8 cellular contexts compared by ENCODE assay signal in the genomic region with DNA sequence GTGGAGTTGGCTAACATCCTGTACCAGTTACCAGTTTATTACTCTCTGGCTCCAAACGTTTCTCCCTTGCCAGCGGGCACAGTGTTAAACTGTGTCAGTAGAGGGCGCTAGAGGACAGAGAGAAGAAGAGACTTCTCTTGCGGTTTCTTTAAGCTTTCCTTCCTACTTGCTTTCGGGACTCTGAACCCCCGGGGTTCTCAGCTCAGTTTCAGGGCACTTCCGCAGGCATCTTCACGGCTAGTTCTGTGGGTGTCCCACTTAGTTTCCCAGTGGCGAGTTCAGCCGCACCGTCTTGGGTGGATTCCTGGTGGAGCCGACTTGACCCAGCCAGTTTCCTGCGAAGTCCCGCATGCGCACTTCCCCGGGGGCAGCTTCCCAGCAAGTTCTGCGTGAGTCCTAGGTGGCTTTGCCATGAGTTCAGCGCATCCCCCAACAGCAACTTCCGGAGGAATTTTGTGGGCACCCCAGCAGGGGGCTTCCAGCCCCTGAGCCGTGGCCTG. TPM values are rescaled to one million over a fixed set of nuclear protein-coding genes. Genes with fewer than 3 reads are reported as not detected.
DNase-seq lines count a peak whose midpoint lies in the region; ATAC-seq, FAIRE-seq and TF ChIP-seq lines count a peak whose summit lies in the region.

No MANE protein-coding gene starts in this region.

- H4K20me1 ChIP-seq in Loucy (ENCODE audit: insufficient read depth, low read length, poor library complexity, severe bottlenecking), result no peaks in the 10 kb centered on the region

- no peaks in the 10 kb centered on the region for H3K27me3 ChIP-seq in Loucy (ENCODE audit: insufficient read depth, low read length, poor library complexity, severe bottlenecking)
- no peaks in the 10 kb centered on the region for H3K27me3 ChIP-seq in stomach

- H3K9me2 ChIP-seq in Loucy (replicated peaks; ENCODE audit: low read depth, low read length), result no peaks in the 10 kb centered on the region

- peaks cover 0 to 3% of the 10 kb centered on the region in 2 donors for H3K27me3 Mint-ChIP-seq in natural killer cell treated with Interleukin-12 subunit alpha and Interleukin-12 subunit beta and Interleukin-15 and Interleukin-18, amount 100 ng/mL, for 72 hours

- peak overlapping the region; percentile 83 for H2AFZ ChIP-seq in Loucy (ENCODE audit: low read length)

- intact Hi-C loops in stomach (cut with DNase I; ENCODE audit: low total_unique reads), result loop anchor here (5.0 kb wide), 1 partner anchor 220 kb away; no protein-coding TSS in a partner anchor

- peak overlapping the region; percentile 78 for H3K4me3 Mint-ChIP-seq in natural killer cell treated with Interleukin-12 subunit alpha and Interleukin-12 subunit beta and Interleukin-15 and Interleukin-18, amount 100 ng/mL, for 72 hours

- peak; percentile 94 for TF ChIP-seq CTCF in Loucy (conservative IDR thresholded peaks at IDR 0.05; ENCODE audit: low read length)
- peak in 5 of 7 experiments; percentile 86 to 97 (median 90) for TF ChIP-seq CTCF in stomach (IDR thresholded peaks at IDR 0.05)

- H3K27ac Mint-ChIP-seq in natural killer cell treated with Interleukin-12 subunit alpha and Interleukin-12 subunit beta and Interleukin-15 and Interleukin-18, amount 100 ng/mL, for 72 hours, result peak overlapping the region; percentile 73 to 91

- no peaks in the 10 kb centered on the region for H3K9me3 Mint-ChIP-seq in natural killer cell treated with Interleukin-12 subunit alpha and Interleukin-12 subunit beta and Interleukin-15 and Interleukin-18, amount 100 ng/mL, for 72 hours

- peak; percentile 78 to 82 for ATAC-seq in natural killer cell treated with Interleukin-12 subunit alpha and Interleukin-12 subunit beta and Interleukin-15 and Interleukin-18, amount 100 ng/mL, for 72 hours

- FAIRE-seq in GM19239 (lab: Jason Lieb, UNC), result peak; percentile 87

- no peaks in the 10 kb centered on the region for H3K79me2 ChIP-seq in Loucy (ENCODE audit: insufficient read depth, low read length)

- H3K9ac ChIP-seq in Loucy (ENCODE audit: low read depth, low read length, poor library complexity, severe bottlenecking), result peak overlapping the region; percentile 6

- no peaks in the 10 kb centered on the region for H3K36me3 Mint-ChIP-seq in natural killer cell treated with Interleukin-12 subunit alpha and Interleukin-12 subunit beta and Interleukin-15 and Interleukin-18, amount 100 ng/mL, for 72 hours

- TF ChIP-seq EP300 in stomach (IDR thresholded peaks at IDR 0.05), result no peak

- peaks cover 15 to 20% of the 10 kb centered on the region in 2 donors for H3K4me1 Mint-ChIP-seq in natural killer cell treated with Interleukin-12 subunit alpha and Interleukin-12 subunit beta and Interleukin-15 and Interleukin-18, amount 100 ng/mL, for 72 hours (ENCODE audit: low read depth in 2 of 2)

- TF ChIP-seq POLR2A in stomach (IDR thresholded peaks at IDR 0.05), result no peak

- DNase-seq in AG08396 (ENCODE audit: low spot score) (peak; percentile 91), GM19239 (ENCODE audit: insufficient read length, low spot score) (peak; percentile 63), SHP77 (lab: John Stamatoyannopoulos, UW) (peak; percentile 58 to 63), fibroblast of the conjunctiva (ENCODE audit: low read depth) (peak; percentile 76), stomach (peak; percentile 88)
- DNase-seq in activated effector memory CD4-positive, alpha-beta T cell treated with Interleukin-2 at 50 U/mL for 16 hours, result peak; percentile 68
- peak; percentile 87 for DNase-seq in natural killer cell treated with Interleukin-12 subunit alpha and Interleukin-12 subunit beta and Interleukin-15 and Interleukin-18, amount 100 ng/mL, for 72 hours (ENCODE audit: low spot score)

- H3K4me1 ChIP-seq in Loucy (ENCODE audit: insufficient read depth, low read length, poor library complexity, severe bottlenecking) (peaks cover 16% of the 10 kb centered on the region), stomach (peaks cover 0 to 23% (median 12%) of the 10 kb centered on the region in 4 donors)

- H3F3A ChIP-seq in Loucy (ENCODE audit: low read depth), result no peaks in the 10 kb centered on the region

- no peaks in the 10 kb centered on the region for H3K9me3 ChIP-seq in Loucy (ENCODE audit: insufficient read depth, low read depth, low read length)
- no peaks in the 10 kb centered on the region for H3K9me3 ChIP-seq in stomach

- H3K27ac ChIP-seq in stomach, result peak overlapping the region; percentile 60 to 87 (median 78)

- no peaks in the 10 kb centered on the region for H3K36me3 ChIP-seq in Loucy (ENCODE audit: insufficient read depth, low read length)
- no peaks in the 10 kb centered on the region for H3K36me3 ChIP-seq in stomach

- 0 to 2% (median 1%) methylated on average over 20 of the region's 20 CpGs for WGBS in stomach, 5 donors

- H3K4me3 ChIP-seq in Loucy (ENCODE audit: low read length, poor library complexity, severe bottlenecking) (peak overlapping the region; percentile 58), stomach (peak overlapping the region; percentile 44 to 55 (median 50))

- peak overlapping the region; percentile 52 for H3K4me2 ChIP-seq in Loucy (ENCODE audit: low read depth, low read length, poor library complexity, severe bottlenecking)

RNA-seq across cellular contexts. Expression of a gene that starts 37.9 kb away (rescaled TPM):
- total RNA-seq in natural killer cell treated with Interleukin-12 subunit alpha and Interleukin-12 subunit beta and Interleukin-15 and Interleukin-18, amount 100 ng/mL, for 72 hours, result 100 to 1,000 TPM in 1 of 2 donors, 10 to 100 TPM in 1; 82.6 to 157 TPM
- 100 to 1,000 TPM in 3 of 5 donors, 10 to 100 TPM in 2; 80.2 to 231 (median 113) TPM for total RNA-seq in stomach
- polyA plus RNA-seq in stomach, result 10 to 100 TPM; 46.4 to 78.9 (median 58.6) TPM

RNA-seq across cellular contexts. Expression of a gene that starts 37.9 kb away (rescaled TPM):
- 1 to 10 TPM in 1 of 2 donors, under 1 TPM in 1; 0.36 to 3.8 TPM for total RNA-seq in natural killer cell treated with Interleukin-12 subunit alpha and Interleukin-12 subunit beta and Interleukin-15 and Interleukin-18, amount 100 ng/mL, for 72 hours
- under 1 TPM in 1 of 5 donors, not detected in 4; 0.18 TPM for total RNA-seq in stomach
- under 1 TPM in 1 of 3 donors, not detected in 2; 0.05 TPM for polyA plus RNA-seq in stomach

Comparison
In these comparisons a context has a peak if more than half of its experiments do, and no peak if none do; other contexts are left out.
1. Peak in every context shown above with its lines: DNase-seq, ATAC-seq, H3K4me3 ChIP-seq and H3K27ac ChIP-seq.